Comparison of ENCODE assay signal across 12 cellular contexts in genomic region chr3:120144267-120144666, GRCh38. TPM values are rescaled to one million over a fixed set of nuclear protein-coding genes. Genes with fewer than 3 reads are reported as not detected.
A peak's percentile ranks its signal among the peaks of the same experiment; 100 is the strongest.
DNase-seq lines count a peak whose midpoint lies in the region; TF ChIP-seq lines count a peak whose summit lies in the region.
"Had no signal": no experiment of that assay in that cellular context is flagged by ENCODE, and none has a peak within 500 bp of the region (broad histone marks: within the 10 kb centered on the region; RNA-seq: fewer than 3 reads in every experiment).

No MANE protein-coding gene starts in this region.

- no peaks in the 10 kb centered on the region for H4K20me1 ChIP-seq in neural progenitor cell (ENCODE audit: low read depth)

- peak overlapping the region; percentile 72 for H3K27ac ChIP-seq in SJSA1
- no peak overlapping the region for H3K27ac ChIP-seq in neural progenitor cell
- H3K27ac ChIP-seq: KMS-11 had no signal

- H3K4me1 ChIP-seq in SJSA1 (replicated peaks) (peaks cover 43% of the 10 kb centered on the region), neural progenitor cell (no peaks in the 10 kb centered on the region), BE2C (no peaks in the 10 kb centered on the region)

- H3K4me1 Mint-ChIP-seq in neural progenitor cell = peaks cover 2% of the 10 kb centered on the region
- H3K4me1 Mint-ChIP-seq: activated B cell treated with CpG ODN at 0.5 μM for 24 hours had no signal

- no peaks in the 10 kb centered on the region for H3K79me2 ChIP-seq in neural progenitor cell (ENCODE audit: low read depth)

- no peak overlapping the region for H2AFZ ChIP-seq in neural progenitor cell (replicated peaks)

- H3K27me3 ChIP-seq in SJSA1 (replicated peaks) (no peaks in the 10 kb centered on the region), neural progenitor cell (no peaks in the 10 kb centered on the region), BE2C (no peaks in the 10 kb centered on the region)

- peak overlapping the region; percentile 68 for H3K27ac Mint-ChIP-seq in neural progenitor cell
- H3K27ac Mint-ChIP-seq: activated B cell treated with CpG ODN at 0.5 μM for 24 hours; activated T-helper 17 cell treated with anti-CD3 and anti-CD28 coated beads, Interleukin-2, amount 50 U/mL, for 72 hours had no signal

- H3K36me3 Mint-ChIP-seq in neural progenitor cell = no peaks in the 10 kb centered on the region

- no peak overlapping the region for H3K4me2 ChIP-seq in neural progenitor cell
- H3K4me2 ChIP-seq: KMS-11 had no signal

- H3K9ac ChIP-seq in neural progenitor cell = no peak overlapping the region
- H3K9ac ChIP-seq: KMS-11 had no signal

- H3F3A ChIP-seq in neural progenitor cell (ENCODE audit: low read depth) = no peaks in the 10 kb centered on the region

- H3K4me3 Mint-ChIP-seq in neural progenitor cell = no peak overlapping the region
- H3K4me3 Mint-ChIP-seq: activated B cell treated with CpG ODN at 0.5 μM for 24 hours; activated T-helper 17 cell treated with anti-CD3 and anti-CD28 coated beads, Interleukin-2, amount 50 U/mL, for 72 hours had no signal

- no peak overlapping the region for H3K4me3 ChIP-seq in SJSA1
- no peak overlapping the region for H3K4me3 ChIP-seq in fibroblast of villous mesenchyme (ENCODE audit: low read depth, low read length)
- H3K4me3 ChIP-seq in neural progenitor cell = no peak overlapping the region
- H3K4me3 ChIP-seq in BE2C (ENCODE audit: low read depth, low read length) = no peak overlapping the region

- no peaks in the 10 kb centered on the region for H3K27me3 Mint-ChIP-seq in neural progenitor cell (ENCODE audit: insufficient read depth, low read depth)
- H3K27me3 Mint-ChIP-seq: activated B cell treated with CpG ODN at 0.5 μM for 24 hours; activated T-helper 17 cell treated with anti-CD3 and anti-CD28 coated beads, Interleukin-2, amount 50 U/mL, for 72 hours had no signal

- DNase-seq in ELR (ENCODE audit: low read depth) (peak; percentile 81), SJSA1 (ENCODE audit: low read depth in 1 of 2, low spot score in 2 of 2) (peak; percentile 76 to 77), fibroblast of villous mesenchyme (ENCODE audit: low read depth) (peak; percentile 24), neural progenitor cell (ENCODE audit: low spot score) (peak; percentile 19), BE2C (no peak), SK-N-DZ (ENCODE audit: low spot score) (no peak), putamen (ENCODE audit: low spot score) (no peak), DMS 273 treated with DMSO at 0.1 percent for 48 hours (lab: John Stamatoyannopoulos, UW) (no peak)
- DNase-seq: activated B cell treated with CpG ODN at 0.5 μM for 24 hours, occipital lobe had no signal

- H3K9me3 Mint-ChIP-seq in neural progenitor cell = peaks cover 2% of the 10 kb centered on the region
- H3K9me3 Mint-ChIP-seq: activated B cell treated with CpG ODN at 0.5 μM for 24 hours; activated T-helper 17 cell treated with anti-CD3 and anti-CD28 coated beads, Interleukin-2, amount 50 U/mL, for 72 hours had no signal

- H3K9me3 ChIP-seq in SJSA1 (replicated peaks) (no peaks in the 10 kb centered on the region), neural progenitor cell (ENCODE audit: low read depth) (no peaks in the 10 kb centered on the region), BE2C (no peaks in the 10 kb centered on the region)

- H3K36me3 ChIP-seq in SJSA1 (no peaks in the 10 kb centered on the region), neural progenitor cell (no peaks in the 10 kb centered on the region), BE2C (no peaks in the 10 kb centered on the region)

- TF ChIP-seq CTCF in fibroblast of villous mesenchyme (IDR thresholded peaks at IDR 0.05; ENCODE audit: insufficient read depth, low read depth, low read length) (no peak), neural progenitor cell (IDR thresholded peaks at IDR 0.05) (no peak), BE2C (IDR thresholded peaks at IDR 0.05; ENCODE audit: low read depth, low read length) (no peak)

RNA-seq across cellular contexts. Expression of gene GSK3B, which starts 50.0 kb away (rescaled TPM):
- 34.0 and 45.5 TPM in 2 replicates for total RNA-seq in SJSA1 (2014; rRNA removed; shearing (Covaris generic))
- total RNA-seq in fibroblast of villous mesenchyme (83.8 and 94.1 TPM in 2 replicates), neural progenitor cell (ENCODE audit: low replicate concordance) (66.3 and 88.6 TPM in 2 replicates)
- 37.2 TPM for polyA plus RNA-seq in BE2C (2012; ENCODE audit: insufficient read depth, insufficient read length, low read depth)
- 26.5 and 37.2 TPM in 2 replicates for polyA plus RNA-seq in SK-N-DZ (2014; cell fraction: cytosol; rRNA removed)
- polyA plus RNA-seq in SK-N-DZ (2014; cell fraction: nucleus; rRNA removed) = 10.2 and 14.9 TPM in 2 replicates

Comparison
In these comparisons a context has a peak if more than half of its experiments do, and no peak if none do; other contexts are left out.
1. DNase-seq: peak in ELR (single experiment), SJSA1 (2 of 2), fibroblast of villous mesenchyme (single experiment) and neural progenitor cell (single experiment); none in BE2C (single experiment), SK-N-DZ (single experiment), putamen (single experiment) and DMS 273 treated with DMSO at 0.1 percent for 48 hours (single experiment).